Comparison of ENCODE assay signal across 21 cellular contexts in the genomic region with DNA sequence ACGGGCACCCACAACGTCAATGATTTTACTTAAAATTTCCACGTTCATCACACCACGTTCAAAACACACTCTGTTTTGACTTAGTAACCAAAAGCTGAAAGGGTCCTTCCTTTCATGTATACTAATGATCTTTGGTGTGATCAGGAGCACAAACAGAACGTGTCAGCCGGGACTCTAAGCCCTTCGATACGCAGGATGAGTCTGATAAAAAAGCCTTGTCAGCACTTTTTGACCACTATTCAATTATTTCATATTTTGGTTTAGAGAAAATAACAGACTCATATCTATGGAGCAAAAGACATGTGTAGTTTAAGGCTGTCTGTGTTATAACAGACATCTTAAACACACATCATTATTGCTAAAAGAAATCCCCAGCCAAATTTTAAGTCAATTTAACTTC.
"Had no signal": no experiment of that assay in that cellular context is flagged by ENCODE, and none has a peak within 500 bp of the region (broad histone marks: within the 10 kb centered on the region; RNA-seq: fewer than 3 reads in every experiment).

No MANE protein-coding gene starts in this region.

- H3K36me3 ChIP-seq: MG63 had no signal

- H3K27ac ChIP-seq: RWPE1 had no signal

- H3K9me3 ChIP-seq: MG63, SK-N-SH had no signal

- H3K4me3 ChIP-seq: MG63 had no signal

- H3K4me2 ChIP-seq: SK-N-SH had no signal

- DNase-seq: Karpas-422, KG1, MG63, NCI-H1092 treated with DMSO at 0.1 percent for 48 hours, NCI-H1436, NCI-H187, NCI-H2029, NCI-H2081 treated with DMSO at 0.1 percent for 48 hours, NCI-H2171, NCI-H226, NCI-H446, NCI-H510A, NCI-H524 treated with DMSO at 0.1 percent for 48 hours, NCI-H69, NCI-H774, PC-3, SHP77, SK-N-SH, SW 1271 had no signal

- H3K9ac ChIP-seq: SK-N-SH had no signal

- ATAC-seq: Panc1, PC-3 had no signal

- H3K27me3 ChIP-seq: MG63 had no signal
